ENCODE assay signal across 8 cellular contexts in the genomic region with DNA sequence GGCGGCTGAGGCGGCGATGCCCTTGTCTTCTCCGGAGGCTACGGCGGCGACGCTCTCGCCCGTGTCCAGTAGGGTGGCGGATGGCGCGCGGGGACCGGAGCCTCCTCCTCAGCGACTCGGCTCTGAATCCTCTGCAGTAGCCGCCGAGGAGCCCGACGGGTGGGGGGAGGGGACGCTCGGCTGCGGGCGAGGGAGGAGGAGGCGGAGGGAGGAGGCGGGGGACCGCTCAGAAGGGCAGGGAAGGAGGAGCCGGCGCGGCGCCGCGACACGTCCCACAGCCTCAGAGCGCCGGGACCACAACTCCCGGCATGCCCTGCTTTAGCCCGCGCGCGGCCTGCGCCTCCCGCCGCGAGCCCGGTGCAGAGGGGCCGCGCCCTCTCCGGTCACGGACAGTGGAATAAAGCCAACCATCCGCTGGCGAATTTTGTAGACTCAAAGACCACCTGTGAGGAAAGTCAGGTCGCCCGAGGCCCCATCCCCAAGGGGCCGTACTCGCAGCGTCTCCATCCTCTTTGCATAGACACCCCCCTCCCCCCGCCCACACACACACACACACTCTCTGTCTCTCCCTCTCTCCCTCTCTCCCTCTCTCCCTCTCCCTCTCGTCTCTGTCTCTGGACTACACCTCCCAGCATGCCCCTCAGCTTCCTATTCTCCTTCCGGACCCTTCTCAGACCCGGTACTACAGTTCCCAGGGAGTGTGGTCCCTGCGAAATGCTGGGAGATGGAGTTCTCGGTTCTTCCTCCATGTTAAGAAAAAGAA. TPM values are rescaled to one million over a fixed set of nuclear protein-coding genes. Genes with fewer than 3 reads are reported as not detected.
DNase-seq lines count a peak whose midpoint lies in the region; ATAC-seq and TF ChIP-seq lines count a peak whose summit lies in the region.

A gene with protein sequence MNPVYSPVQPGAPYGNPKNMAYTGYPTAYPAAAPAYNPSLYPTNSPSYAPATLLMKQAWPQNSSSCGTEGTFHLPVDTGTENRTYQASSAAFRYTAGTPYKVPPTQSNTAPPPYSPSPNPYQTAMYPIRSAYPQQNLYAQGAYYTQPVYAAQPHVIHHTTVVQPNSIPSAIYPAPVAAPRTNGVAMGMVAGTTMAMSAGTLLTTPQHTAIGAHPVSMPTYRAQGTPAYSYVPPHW (minus strand): TSS at position 157 of the 763 bp plus-strand sequence. CDS start 129,638 bp downstream, outside the sequence.

- DNase-seq in DND-41 (peak; percentile 95), Peyer's patch (peak; percentile 92 to 98 (median 98))
- DNase-seq in activated T-cell treated with anti-CD3 and anti-CD28 coated beads, Interleukin-2, amount 50 U/mL, for 48 hours: peak; percentile 91 to 95
- peak; percentile 80 for DNase-seq in stimulated activated CD8-positive, alpha-beta memory T cell treated with anti-CD3 and anti-CD28 coated beads, Interleukin-7, amount 100 ng/mL, for 24 hours (ENCODE audit: low read depth)

- H3K9ac ChIP-seq in DND-41 (ENCODE audit: low read depth, low read length) (peak within 1 kb of the TSS; percentile 69), muscle layer of colon (ENCODE audit: low read length) (peak within 1 kb of the TSS; percentile 86)

- H3K27me3 ChIP-seq in DND-41 (ENCODE audit: insufficient read depth, low read length, poor library complexity) (no peaks in the 10 kb centered on the region), Peyer's patch (no peaks in the 10 kb centered on the region), muscle layer of colon (ENCODE audit: control insufficient read depth in 1 of 2, insufficient read depth in 2 of 2, low read length in 2 of 2) (no peaks in the 10 kb centered on the region)

- peak within 1 kb of the TSS; percentile 81 for H3K4me2 ChIP-seq in DND-41 (ENCODE audit: insufficient read depth, low read length)

- peaks cover 37% of the 10 kb centered on the region for H3K4me1 ChIP-seq in DND-41 (ENCODE audit: insufficient read depth, low read length)
- H3K4me1 ChIP-seq in Peyer's patch: peaks cover 0 to 23% (median 0%) of the 10 kb centered on the region in 4 donors
- H3K4me1 ChIP-seq in muscle layer of colon (ENCODE audit: insufficient read depth, low read length): peaks cover 29% of the 10 kb centered on the region

- H3K4me3 ChIP-seq in DND-41 (ENCODE audit: low read depth in 1 of 2, low read length in 2 of 2): peak within 1 kb of the TSS; percentile 50 to 81
- H3K4me3 ChIP-seq in Peyer's patch: peak within 1 kb of the TSS; percentile 75 to 98 (median 82)
- H3K4me3 ChIP-seq in muscle layer of colon (ENCODE audit: low read depth in 1 of 2, low read length in 2 of 2): peak within 1 kb of the TSS; percentile 85 to 99

- H2AFZ ChIP-seq in DND-41 (ENCODE audit: low read depth, low read length): peak within 1 kb of the TSS; percentile 94

- H3K36me3 ChIP-seq in DND-41 (ENCODE audit: insufficient read depth, low read length) (no peaks in the 10 kb centered on the region), KOPT-K1 (ENCODE audit: insufficient read depth, low read length) (no peaks in the 10 kb centered on the region), Peyer's patch (no peaks in the 10 kb centered on the region), muscle layer of colon (ENCODE audit: insufficient read depth, low read length) (no peaks in the 10 kb centered on the region)

- TF ChIP-seq CTCF in DND-41 (IDR thresholded peaks at IDR 0.05; ENCODE audit: borderline replicate concordance, extremely low read depth, low read length, poor library complexity, severe bottlenecking): peak; percentile 35
- TF ChIP-seq CTCF in Peyer's patch (IDR thresholded peaks at IDR 0.05): peak in 5 of 6 experiments; percentile 11 to 63 (median 51)

- peaks cover 48% of the 10 kb centered on the region for H3K79me2 ChIP-seq in DND-41 (ENCODE audit: insufficient read depth, low read length)

- peak within 1 kb of the TSS; percentile 92 for H3K27ac ChIP-seq in DND-41 (ENCODE audit: low read length)
- H3K27ac ChIP-seq in KOPT-K1 (ENCODE audit: low read depth, low read length, poor library complexity, severe bottlenecking): peak within 1 kb of the TSS; percentile 83
- peak within 1 kb of the TSS; percentile 78 to 87 (median 83) for H3K27ac ChIP-seq in Peyer's patch
- peak within 1 kb of the TSS; percentile 74 for H3K27ac ChIP-seq in muscle layer of colon (ENCODE audit: low read depth, low read length)

- ATAC-seq in DND-41 (ENCODE audit: insufficient read depth, low read depth) (peak; percentile 91), GM21737 (IDR thresholded peaks at IDR 0.05; ENCODE audit: unreplicated experiment) (peak; percentile 96), esophagus mucosa (peak; percentile 99)

- no peaks in the 10 kb centered on the region for H4K20me1 ChIP-seq in DND-41 (ENCODE audit: insufficient read depth, low read length)

- H3K9me3 ChIP-seq in DND-41 (ENCODE audit: insufficient read depth, low read length, severe bottlenecking) (no peaks in the 10 kb centered on the region), KOPT-K1 (ENCODE audit: insufficient read depth, low read length, poor library complexity, severe bottlenecking) (no peaks in the 10 kb centered on the region), Peyer's patch (no peaks in the 10 kb centered on the region), muscle layer of colon (ENCODE audit: low read length) (no peaks in the 10 kb centered on the region)

- TF ChIP-seq POLR2A in Peyer's patch (IDR thresholded peaks at IDR 0.05): peak; percentile 47 to 75

RNA-seq across cellular contexts. Expression of the gene that starts here (rescaled TPM):
- 10 to 100 TPM; 22.2 to 35.7 (median 30.4) TPM for total RNA-seq in Peyer's patch
- total RNA-seq in esophagus mucosa: 10.1 TPM

Comparison
In these comparisons a context has a peak if more than half of its experiments do, and no peak if none do; other contexts are left out.
1. Peak in every context shown above with its lines: DNase-seq, ATAC-seq, H3K4me3 ChIP-seq and H3K27ac ChIP-seq.